In the genomic region with DNA sequence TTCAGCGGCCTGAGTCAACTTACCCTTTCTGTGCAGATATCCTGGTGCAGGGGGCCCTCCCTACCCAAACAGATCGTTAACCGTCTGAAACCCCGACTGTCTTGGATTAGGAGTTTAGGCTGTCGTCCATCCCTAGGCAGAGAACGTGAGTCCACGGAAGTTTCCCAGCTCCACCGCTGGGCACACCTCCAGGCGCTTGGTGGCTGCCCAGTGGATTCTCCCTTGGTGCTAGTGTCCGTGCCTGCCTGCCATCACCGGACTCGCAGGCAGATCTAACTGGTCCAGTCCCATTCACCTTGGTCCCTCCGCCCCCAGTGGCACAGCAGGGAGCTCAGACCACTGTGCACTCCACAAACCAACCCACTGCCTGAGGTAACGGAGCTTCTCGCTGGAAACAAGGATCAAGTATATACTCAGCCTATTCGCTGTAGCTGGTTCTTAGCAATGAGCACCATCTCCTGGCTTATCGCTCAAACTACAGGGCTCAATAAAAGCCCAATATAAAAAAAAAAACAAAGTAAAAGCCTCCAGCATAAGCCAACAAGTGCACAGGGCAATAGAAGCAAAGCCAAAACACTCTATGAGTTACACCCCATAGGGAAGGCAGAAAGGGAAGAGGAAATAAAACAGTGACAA, we compare ENCODE assay signal across 14 cellular contexts.
A peak's percentile ranks its signal among the peaks of the same experiment; 100 is the strongest.
DNase-seq lines count a peak whose midpoint lies in the region; TF ChIP-seq lines count a peak whose summit lies in the region.
"Had no signal": no experiment of that assay in that cellular context is flagged by ENCODE, and none has a peak within 500 bp of the region (broad histone marks: within the 10 kb centered on the region; RNA-seq: fewer than 3 reads in every experiment).

No MANE protein-coding gene starts in this region.

- no CpG with 5 or more reads among the region's 17 CpGs for WGBS in neuronal stem cell (ENCODE audit: extremely low coverage in 2 of 2, insufficient read length in 2 of 2, insufficient replicate concordance in 1 of 2), 2 donors

- no peak overlapping the region for H3K4ac ChIP-seq in neuronal stem cell (ENCODE audit: low read length)

- H3K79me1 ChIP-seq in neuronal stem cell (ENCODE audit: low read depth, low read length), result no peaks in the 10 kb centered on the region

- no peak overlapping the region for H3K4me2 ChIP-seq in neuronal stem cell (ENCODE audit: insufficient read depth, low read length, poor library complexity, severe bottlenecking)

- no peak overlapping the region for H3K23ac ChIP-seq in neuronal stem cell (ENCODE audit: low read depth, low read length, poor library complexity)

- no peak overlapping the region for H4K8ac ChIP-seq in neuronal stem cell (ENCODE audit: low read depth, low read length)

- no peak overlapping the region for H2BK12ac ChIP-seq in neuronal stem cell (ENCODE audit: low read length)

- no peak overlapping the region for H3K27ac Mint-ChIP-seq in endothelial cell (ENCODE audit: unreplicated experiment)
- no peak overlapping the region for H3K27ac Mint-ChIP-seq in activated T-cell treated with anti-CD3 and anti-CD28 coated beads, Interleukin-2, amount 50 U/mL, for 24 hours
- H3K27ac Mint-ChIP-seq: activated naive CD4-positive, alpha-beta T cell treated with anti-CD3 and anti-CD28 coated beads, Interleukin-2, amount 50 U/mL, for 72 hours; stimulated activated naive B cell treated with anti-CD40 and anti-IgM and Interleukin-4, amounts not matched to agents 10 μg/mL and 1 μg/mL and 100 μg/mL, for 72 hours; T-cell had no signal

- no peak overlapping the region for H3K27ac ChIP-seq in neuronal stem cell (replicated peaks; ENCODE audit: low read length)
- H3K27ac ChIP-seq: epithelial cell of prostate, HL-60 had no signal

- no peaks in the 10 kb centered on the region for H3K36me3 Mint-ChIP-seq in endothelial cell (ENCODE audit: low read depth, unreplicated experiment)
- H3K36me3 Mint-ChIP-seq in activated T-cell treated with anti-CD3 and anti-CD28 coated beads, Interleukin-2, amount 50 U/mL, for 24 hours (ENCODE audit: low read depth), result no peaks in the 10 kb centered on the region
- H3K36me3 Mint-ChIP-seq: activated naive CD4-positive, alpha-beta T cell treated with anti-CD3 and anti-CD28 coated beads, Interleukin-2, amount 50 U/mL, for 72 hours; stimulated activated naive B cell treated with anti-CD40 and anti-IgM and Interleukin-4, amounts not matched to agents 10 μg/mL and 1 μg/mL and 100 μg/mL, for 72 hours; T-cell had no signal

- H3K4me3 Mint-ChIP-seq in endothelial cell (ENCODE audit: unreplicated experiment), result no peak overlapping the region
- H3K4me3 Mint-ChIP-seq in activated T-cell treated with anti-CD3 and anti-CD28 coated beads, Interleukin-2, amount 50 U/mL, for 24 hours, result no peak overlapping the region
- H3K4me3 Mint-ChIP-seq: stimulated activated naive B cell treated with anti-CD40 and anti-IgM and Interleukin-4, amounts not matched to agents 10 μg/mL and 1 μg/mL and 100 μg/mL, for 72 hours; T-cell had no signal

- H3K4me1 Mint-ChIP-seq in endothelial cell (ENCODE audit: unreplicated experiment), result peaks cover 4% of the 10 kb centered on the region
- no peaks in the 10 kb centered on the region for H3K4me1 Mint-ChIP-seq in activated T-cell treated with anti-CD3 and anti-CD28 coated beads, Interleukin-2, amount 50 U/mL, for 24 hours (ENCODE audit: low read depth)
- H3K4me1 Mint-ChIP-seq: stimulated activated naive B cell treated with anti-CD40 and anti-IgM and Interleukin-4, amounts not matched to agents 10 μg/mL and 1 μg/mL and 100 μg/mL, for 72 hours had no signal

- DNase-seq in SKM-1 treated with dmso at 0.1 percent for 144 hours (lab: John Stamatoyannopoulos, UW; ENCODE audit: unreplicated experiment) (peak; percentile 0), SKM-1 (lab: John Stamatoyannopoulos, UW; ENCODE audit: unreplicated experiment) (no peak), LNCaP clone FGC (ENCODE audit: low read depth) (peak; percentile 19), endothelial cell (ENCODE audit: low spot score) (peak; percentile 3), neuronal stem cell (ENCODE audit: low spot score) (peak; percentile 0), NCI-H1417 (lab: John Stamatoyannopoulos, UW) (no peak), HPDE6-E6E7 (ENCODE audit: extremely low spot score) (no peak)
- no peak for DNase-seq in activated T-cell treated with anti-CD3 and anti-CD28 coated beads, Interleukin-2, amount 50 U/mL, for 24 hours
- DNase-seq: BE2C; stimulated activated naive B cell treated with anti-CD40 and anti-IgM and Interleukin-4, amounts not matched to agents 10 μg/mL and 1 μg/mL and 100 μg/mL, for 72 hours had no signal

- no peaks in the 10 kb centered on the region for H3K4me1 ChIP-seq in neuronal stem cell (ENCODE audit: control insufficient read depth in 2 of 2, insufficient read depth in 1 of 2, low read depth in 1 of 2, low read length in 2 of 2)
- H3K4me1 ChIP-seq: BE2C had no signal

- H3K27me3 Mint-ChIP-seq in endothelial cell (ENCODE audit: unreplicated experiment), result peaks cover 3% of the 10 kb centered on the region
- H3K27me3 Mint-ChIP-seq in activated T-cell treated with anti-CD3 and anti-CD28 coated beads, Interleukin-2, amount 50 U/mL, for 24 hours, result no peaks in the 10 kb centered on the region
- H3K27me3 Mint-ChIP-seq: stimulated activated naive B cell treated with anti-CD40 and anti-IgM and Interleukin-4, amounts not matched to agents 10 μg/mL and 1 μg/mL and 100 μg/mL, for 72 hours; T-cell had no signal

- TF ChIP-seq CTCF in LNCaP clone FGC (IDR thresholded peaks at IDR 0.05; ENCODE audit: control insufficient read depth, extremely low read depth, insufficient read depth) (peak; percentile 63), endothelial cell (IDR thresholded peaks at IDR 0.05; ENCODE audit: unreplicated experiment) (no peak)

- no peak overlapping the region for H4K91ac ChIP-seq in neuronal stem cell (ENCODE audit: low read depth, low read length, poor library complexity)

- no peaks in the 10 kb centered on the region for H3K9me3 ChIP-seq in neuronal stem cell (replicated peaks in 1 of 2; ENCODE audit: control insufficient read depth in 2 of 2, insufficient read depth in 1 of 2, low read depth in 1 of 2, low read length in 2 of 2)
- H3K9me3 ChIP-seq: BE2C had no signal

- H3K18ac ChIP-seq in neuronal stem cell (ENCODE audit: low read length), result no peak overlapping the region

- no peak overlapping the region for H3K9ac ChIP-seq in neuronal stem cell (ENCODE audit: low read depth, low read length, poor library complexity)

- H3K36me3 ChIP-seq in neuronal stem cell (replicated peaks in 1 of 2; ENCODE audit: control insufficient read depth in 2 of 2, insufficient read depth in 2 of 2, low read length in 2 of 2), result no peaks in the 10 kb centered on the region
- H3K36me3 ChIP-seq: BE2C had no signal

- H3K27me3 ChIP-seq in neuronal stem cell (ENCODE audit: control insufficient read depth in 3 of 3, insufficient read depth in 3 of 3, low read depth in 1 of 3, low read length in 3 of 3), result no peaks in the 10 kb centered on the region
- H3K27me3 ChIP-seq: BE2C had no signal

- H2AK5ac ChIP-seq in neuronal stem cell (ENCODE audit: low read depth, low read length), result no peak overlapping the region

- no peaks in the 10 kb centered on the region for H3K9me3 Mint-ChIP-seq in endothelial cell (ENCODE audit: unreplicated experiment)
- no peaks in the 10 kb centered on the region for H3K9me3 Mint-ChIP-seq in activated T-cell treated with anti-CD3 and anti-CD28 coated beads, Interleukin-2, amount 50 U/mL, for 24 hours
- H3K9me3 Mint-ChIP-seq: activated naive CD4-positive, alpha-beta T cell treated with anti-CD3 and anti-CD28 coated beads, Interleukin-2, amount 50 U/mL, for 72 hours; T-cell had no signal

- H2AFZ ChIP-seq in neuronal stem cell (ENCODE audit: low read length), result no peak overlapping the region

- no peak overlapping the region for H3K4me3 ChIP-seq in LNCaP clone FGC (ENCODE audit: low read depth, low read length)
- no peak overlapping the region for H3K4me3 ChIP-seq in neuronal stem cell (ENCODE audit: low read length in 2 of 2)

- H2BK5ac ChIP-seq in neuronal stem cell (ENCODE audit: low read length), result no peak overlapping the region

- no peak overlapping the region for H3K14ac ChIP-seq in neuronal stem cell (ENCODE audit: low read length)

- H2BK120ac ChIP-seq in neuronal stem cell (ENCODE audit: low read depth, low read length), result no peak overlapping the region

- H2BK15ac ChIP-seq in neuronal stem cell (ENCODE audit: low read length), result no peak overlapping the region

Comparison
In these comparisons a context has a peak if more than half of its experiments do, and no peak if none do; other contexts are left out.
1. DNase-seq: peak in SKM-1 treated with dmso at 0.1 percent for 144 hours (single experiment), LNCaP clone FGC (single experiment), endothelial cell (single experiment) and neuronal stem cell (single experiment); none in SKM-1 (single experiment), NCI-H1417 (0 of 3), HPDE6-E6E7 (single experiment) and activated T-cell treated with anti-CD3 and anti-CD28 coated beads, Interleukin-2, amount 50 U/mL, for 24 hours (single experiment).